Comparison of ENCODE assay signal across 8 cellular contexts in the genomic region with DNA sequence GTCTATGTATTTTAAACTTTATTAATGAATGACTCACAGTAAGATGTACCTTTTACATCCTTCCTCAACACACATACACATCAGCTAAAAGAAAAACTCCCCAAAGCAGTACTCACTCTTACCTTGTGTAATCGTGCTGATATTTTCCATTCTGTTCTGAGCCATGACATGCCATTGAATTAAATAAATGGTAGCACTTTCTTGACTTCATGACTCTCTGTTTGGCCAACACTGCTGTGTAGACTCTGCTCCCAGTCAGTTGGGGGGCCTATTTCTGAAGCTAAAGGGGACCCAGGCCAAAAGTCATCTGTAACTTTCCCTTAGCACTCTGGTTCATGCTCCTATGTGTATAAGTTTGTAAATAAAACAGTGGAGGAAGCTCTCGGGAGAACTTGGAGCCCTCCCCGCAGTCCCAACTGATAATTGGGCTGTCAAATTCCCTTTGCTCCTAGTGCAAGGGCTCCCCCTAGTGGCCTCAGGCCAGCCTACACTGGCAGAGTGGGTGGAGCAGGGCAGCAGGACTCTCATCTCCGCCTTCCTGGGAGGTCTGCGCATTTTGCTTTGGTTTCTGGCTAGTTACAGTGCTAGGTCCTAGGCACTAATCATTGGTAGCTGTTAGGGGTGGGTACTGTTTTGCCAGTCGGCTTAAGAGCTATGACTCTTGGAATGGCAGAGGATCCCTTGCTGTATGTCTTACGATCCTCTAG. TPM values are rescaled to one million over a fixed set of nuclear protein-coding genes. Genes with fewer than 3 reads are reported as not detected.
A peak's percentile ranks its signal among the peaks of the same experiment; 100 is the strongest.
DNase-seq lines count a peak whose midpoint lies in the region; ATAC-seq and TF ChIP-seq lines count a peak whose summit lies in the region.

No MANE protein-coding gene starts in this region.

- no peaks in the 10 kb centered on the region for H3K36me3 Mint-ChIP-seq in CD4-positive, alpha-beta T cell (ENCODE audit: low read depth)
- no peaks in the 10 kb centered on the region for H3K36me3 Mint-ChIP-seq in activated CD4-positive, alpha-beta memory T cell treated with anti-CD3 and anti-CD28 coated beads for 36 hours

- peak; percentile 17 to 63 (median 28) for DNase-seq in CD4-positive, alpha-beta T cell
- DNase-seq in NCI-H526 treated with DMSO at 0.1 percent for 48 hours (lab: John Stamatoyannopoulos, UW) (peak; percentile 44), mesenchymal stem cell (peak; percentile 89)
- peak; percentile 77 for DNase-seq in activated CD4-positive, alpha-beta memory T cell treated with anti-CD3 and anti-CD28 coated beads for 36 hours
- DNase-seq in effector memory CD4-positive, alpha-beta T cell = peak; percentile 3 to 26 (median 6)
- peak; percentile 59 for DNase-seq in stimulated activated CD8-positive, alpha-beta memory T cell treated with anti-CD3 and anti-CD28 coated beads, Interleukin-4, amount 100 ng/mL, for 24 hours (ENCODE audit: low read depth)

- H3K9ac ChIP-seq in mesenchymal stem cell (ENCODE audit: low read length) = peak overlapping the region; percentile 61

- no peak overlapping the region for H4K91ac ChIP-seq in mesenchymal stem cell (ENCODE audit: low read length)

- no peak overlapping the region for H3K27ac Mint-ChIP-seq in CD4-positive, alpha-beta T cell
- H3K27ac Mint-ChIP-seq in activated CD4-positive, alpha-beta memory T cell treated with anti-CD3 and anti-CD28 coated beads for 36 hours = no peak overlapping the region

- no peak overlapping the region for H2BK120ac ChIP-seq in mesenchymal stem cell (ENCODE audit: low read depth, low read length)

- intact Hi-C loops in CD4-positive, alpha-beta T cell (cut with DNase I, micrococcal nuclease) = no loop called here
- intact Hi-C loops in activated CD4-positive, alpha-beta memory T cell treated with anti-CD3 and anti-CD28 coated beads for 36 hours (cut with micrococcal nuclease) = no loop called here

- no peak overlapping the region for H4K8ac ChIP-seq in mesenchymal stem cell (ENCODE audit: low read length)

- H3K23ac ChIP-seq in mesenchymal stem cell (ENCODE audit: low read length in 2 of 2) = no peak overlapping the region

- no peak overlapping the region for H3K14ac ChIP-seq in mesenchymal stem cell (ENCODE audit: low read length in 2 of 2)

- peak; percentile 57 for TF ChIP-seq CTCF in CD4-positive, alpha-beta T cell (IDR thresholded peaks at IDR 0.05)

- no peak overlapping the region for H3K4me3 Mint-ChIP-seq in CD4-positive, alpha-beta T cell
- no peak overlapping the region for H3K4me3 Mint-ChIP-seq in activated CD4-positive, alpha-beta memory T cell treated with anti-CD3 and anti-CD28 coated beads for 36 hours

- H3K79me1 ChIP-seq in mesenchymal stem cell (replicated peaks; ENCODE audit: low read length, poor library complexity, severe bottlenecking) = no peaks in the 10 kb centered on the region

- peaks cover 33% of the 10 kb centered on the region for H3K27me3 Mint-ChIP-seq in CD4-positive, alpha-beta T cell
- peaks cover 6% of the 10 kb centered on the region for H3K27me3 Mint-ChIP-seq in activated CD4-positive, alpha-beta memory T cell treated with anti-CD3 and anti-CD28 coated beads for 36 hours

- no peak overlapping the region for H2BK5ac ChIP-seq in mesenchymal stem cell (ENCODE audit: low read depth, low read length, poor library complexity, severe bottlenecking)

- WGBS in mesenchymal stem cell = 13% methylated on average over 7 of the region's 7 CpGs

- no peak overlapping the region for H2AK5ac ChIP-seq in mesenchymal stem cell (ENCODE audit: low read length, severe bottlenecking)

- H3K4me2 ChIP-seq in mesenchymal stem cell (ENCODE audit: low read length, poor library complexity, severe bottlenecking) = no peak overlapping the region

- H3K9me3 Mint-ChIP-seq in CD4-positive, alpha-beta T cell = no peaks in the 10 kb centered on the region
- H3K9me3 Mint-ChIP-seq in activated CD4-positive, alpha-beta memory T cell treated with anti-CD3 and anti-CD28 coated beads for 36 hours = no peaks in the 10 kb centered on the region

- H2BK12ac ChIP-seq in mesenchymal stem cell (ENCODE audit: low read length in 2 of 2) = no peak overlapping the region

- H3K27me3 ChIP-seq in CD4-positive, alpha-beta T cell (ENCODE audit: control insufficient read depth, insufficient read depth, low read length) = no peaks in the 10 kb centered on the region
- no peaks in the 10 kb centered on the region for H3K27me3 ChIP-seq in effector memory CD4-positive, alpha-beta T cell (replicated peaks; ENCODE audit: control insufficient read depth, insufficient read depth, low read length, poor library complexity, severe bottlenecking)
- H3K27me3 ChIP-seq in mesenchymal stem cell (ENCODE audit: control insufficient read depth in 1 of 2, insufficient read depth in 1 of 2, low read length in 2 of 2) = peaks cover 0 to 13% of the 10 kb centered on the region in 2 experiments

- POLR2A ChIA-PET in CD4-positive, alpha-beta T cell (lab: Charles Lee) = no interaction called here
- POLR2A ChIA-PET in activated CD4-positive, alpha-beta memory T cell treated with anti-CD3 and anti-CD28 coated beads for 36 hours (lab: Charles Lee) = no interaction called here

- H3K4me1 Mint-ChIP-seq in CD4-positive, alpha-beta T cell (ENCODE audit: low read depth) = no peaks in the 10 kb centered on the region
- no peaks in the 10 kb centered on the region for H3K4me1 Mint-ChIP-seq in activated CD4-positive, alpha-beta memory T cell treated with anti-CD3 and anti-CD28 coated beads for 36 hours (ENCODE audit: low read depth)

- no peak overlapping the region for H3K18ac ChIP-seq in mesenchymal stem cell (ENCODE audit: low read depth in 1 of 2, low read length in 2 of 2)

- H2AFZ ChIP-seq in mesenchymal stem cell (ENCODE audit: low read depth, low read length) = no peak overlapping the region

- no peak overlapping the region for H3K4me3 ChIP-seq in effector memory CD4-positive, alpha-beta T cell (ENCODE audit: insufficient read depth, low read depth, low read length, poor library complexity, severe bottlenecking)
- peak overlapping the region in 1 of 2 experiments; percentile 11 for H3K4me3 ChIP-seq in mesenchymal stem cell (ENCODE audit: insufficient read depth in 1 of 2, low read depth in 1 of 2, low read length in 2 of 2)

- H3K4ac ChIP-seq in mesenchymal stem cell (ENCODE audit: low read depth in 1 of 2, low read length in 2 of 2) = peak overlapping the region in 1 of 2 experiments; percentile 48

- H3K36me3 ChIP-seq in effector memory CD4-positive, alpha-beta T cell (ENCODE audit: control insufficient read depth, insufficient read depth, low read length) = no peaks in the 10 kb centered on the region
- no peaks in the 10 kb centered on the region for H3K36me3 ChIP-seq in mesenchymal stem cell (ENCODE audit: control insufficient read depth in 1 of 2, insufficient read depth in 2 of 2, low read depth in 1 of 2, low read length in 2 of 2)

- no peak for ATAC-seq in CD4-positive, alpha-beta T cell (ENCODE audit: poor library complexity)
- peak; percentile 73 for ATAC-seq in GM19328 (IDR thresholded peaks at IDR 0.05; ENCODE audit: unreplicated experiment)
- peak; percentile 72 for ATAC-seq in HG03439 (IDR thresholded peaks at IDR 0.05; ENCODE audit: unreplicated experiment)

- CTCF ChIA-PET in CD4-positive, alpha-beta T cell (lab: Charles Lee) = no interaction called here
- CTCF ChIA-PET in activated CD4-positive, alpha-beta memory T cell treated with anti-CD3 and anti-CD28 coated beads for 36 hours (lab: Charles Lee) = interaction anchor here (0.6 to 1.2 kb wide), 10 partner anchors 10 to 1442 kb away, joined by 3 to 5 read pairs (median 3); no protein-coding TSS in a partner anchor

- no peak overlapping the region for H2BK15ac ChIP-seq in mesenchymal stem cell (ENCODE audit: low read depth, poor library complexity, severe bottlenecking)

- no peaks in the 10 kb centered on the region for H3K9me3 ChIP-seq in CD4-positive, alpha-beta T cell (ENCODE audit: control insufficient read depth, low read length)
- no peaks in the 10 kb centered on the region for H3K9me3 ChIP-seq in effector memory CD4-positive, alpha-beta T cell (ENCODE audit: control insufficient read depth, low read length)
- no peaks in the 10 kb centered on the region for H3K9me3 ChIP-seq in mesenchymal stem cell (ENCODE audit: control insufficient read depth, low read length)

- H3K27ac ChIP-seq in CD4-positive, alpha-beta T cell (ENCODE audit: low read depth, low read length) = no peak overlapping the region
- H3K27ac ChIP-seq in effector memory CD4-positive, alpha-beta T cell (ENCODE audit: insufficient read depth, low read length, poor library complexity, severe bottlenecking) = no peak overlapping the region
- no peak overlapping the region for H3K27ac ChIP-seq in mesenchymal stem cell (ENCODE audit: low read length, poor library complexity, severe bottlenecking)

- H3K4me1 ChIP-seq in effector memory CD4-positive, alpha-beta T cell (ENCODE audit: control insufficient read depth, insufficient read depth, low read length, poor library complexity, severe bottlenecking) = no peaks in the 10 kb centered on the region
- peaks cover 15% of the 10 kb centered on the region for H3K4me1 ChIP-seq in mesenchymal stem cell (ENCODE audit: control insufficient read depth, insufficient read depth, low read depth, low read length)

RNA-seq across cellular contexts. Expression of a gene that starts 1.7 kb away (rescaled TPM):
- not detected for total RNA-seq in CD4-positive, alpha-beta T cell
- not detected for total RNA-seq in activated CD4-positive, alpha-beta memory T cell treated with anti-CD3 and anti-CD28 coated beads for 36 hours
- polyA plus RNA-seq in mesenchymal stem cell (2013, experiment 1 of 2) = 0.03 TPM
- 0.04 TPM for polyA plus RNA-seq in mesenchymal stem cell (2013, experiment 2 of 2)

RNA-seq across cellular contexts. Expression of a gene that starts 33.7 kb away (rescaled TPM):
- total RNA-seq in CD4-positive, alpha-beta T cell = not detected
- total RNA-seq in activated CD4-positive, alpha-beta memory T cell treated with anti-CD3 and anti-CD28 coated beads for 36 hours = not detected
- polyA plus RNA-seq in mesenchymal stem cell (2013, experiment 1 of 2) = not detected
- polyA plus RNA-seq in mesenchymal stem cell (2013, experiment 2 of 2) = not detected

Comparison
In these comparisons a context has a peak if more than half of its experiments do, and no peak if none do; other contexts are left out.
1. DNase-seq: peak in every context shown above with its lines; median percentile 89 in mesenchymal stem cell; 77 in activated CD4-positive, alpha-beta memory T cell treated with anti-CD3 and anti-CD28 coated beads for 36 hours; 59 in stimulated activated CD8-positive, alpha-beta memory T cell treated with anti-CD3 and anti-CD28 coated beads, Interleukin-4, amount 100 ng/mL, for 24 hours; 44 in NCI-H526 treated with DMSO at 0.1 percent for 48 hours; 28 in CD4-positive, alpha-beta T cell; 6 in effector memory CD4-positive, alpha-beta T cell.